In the genomic region with DNA sequence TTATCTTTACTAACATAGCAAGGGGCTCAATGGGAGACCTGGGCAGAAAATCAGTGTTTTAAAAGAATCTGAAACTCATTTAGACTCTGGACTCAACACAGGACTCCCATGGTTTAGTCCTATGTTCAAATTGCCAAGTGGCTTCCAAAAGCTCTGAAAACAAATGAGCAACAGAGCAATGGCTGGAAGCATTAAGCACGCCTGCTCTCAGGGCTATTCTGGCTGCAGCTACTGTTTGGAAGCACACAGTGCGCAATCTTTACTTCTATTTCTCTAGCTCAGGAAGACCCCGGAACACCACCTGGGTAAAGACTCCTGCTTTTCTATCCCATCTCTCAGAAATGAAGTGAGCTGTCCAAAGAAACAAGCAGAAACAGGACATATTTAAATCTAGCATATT, we compare ENCODE assay signal across 19 cellular contexts.
"Had no signal": no experiment of that assay in that cellular context is flagged by ENCODE, and none has a peak within 500 bp of the region (broad histone marks: within the 10 kb centered on the region; RNA-seq: fewer than 3 reads in every experiment).

No MANE protein-coding gene starts in this region.

- H3K27ac ChIP-seq: brain microvascular endothelial cell, epithelial cell of prostate, right lobe of liver, stomach, upper lobe of right lung, WERI-Rb-1 had no signal

- ATAC-seq: activated T-helper 17 cell treated with anti-CD3 and anti-CD28 coated beads, Interleukin-2, amount 50 U/mL, for 72 hours; effector memory CD8-positive, alpha-beta T cell; left cardiac atrium; natural killer cell; right lobe of liver; upper lobe of right lung had no signal

- H3K4me3 ChIP-seq: right lobe of liver, stomach, upper lobe of right lung had no signal

- H3K4me1 ChIP-seq: upper lobe of right lung had no signal

- H3K9me3 ChIP-seq: right lobe of liver, stomach, upper lobe of right lung had no signal

- H3K4me1 Mint-ChIP-seq: activated T-helper 17 cell treated with anti-CD3 and anti-CD28 coated beads, Interleukin-2, amount 50 U/mL, for 72 hours; central memory CD8-positive, alpha-beta T cell; natural killer cell had no signal

- H3K27me3 Mint-ChIP-seq: activated T-helper 17 cell treated with anti-CD3 and anti-CD28 coated beads, Interleukin-2, amount 50 U/mL, for 72 hours; central memory CD8-positive, alpha-beta T cell; effector memory CD8-positive, alpha-beta T cell had no signal

- H3K27me3 ChIP-seq: brain microvascular endothelial cell, right lobe of liver, stomach, upper lobe of right lung had no signal

- H3K9me3 Mint-ChIP-seq: activated T-helper 17 cell treated with anti-CD3 and anti-CD28 coated beads, Interleukin-2, amount 50 U/mL, for 72 hours; central memory CD8-positive, alpha-beta T cell; effector memory CD8-positive, alpha-beta T cell; natural killer cell had no signal

- H3K27ac Mint-ChIP-seq: activated T-helper 17 cell treated with anti-CD3 and anti-CD28 coated beads, Interleukin-2, amount 50 U/mL, for 72 hours; natural killer cell had no signal

- DNase-seq: activated CD4-positive, alpha-beta T cell treated with anti-CD3 and anti-CD28 coated beads, Interleukin-2, amount 50 U/mL, for 4 hours; activated naive CD4-positive, alpha-beta T cell; brain microvascular endothelial cell; cortex of kidney; effector memory CD8-positive, alpha-beta T cell; foreskin fibroblast; left cardiac atrium; natural killer cell; right lobe of liver; small intestine; stimulated activated CD4-positive, alpha-beta T cell treated with anti-CD3 and anti-CD28 coated beads, Interleukin-15, amount 100 ng/mL, for 24 hours; stimulated activated CD4-positive, alpha-beta T cell treated with anti-CD3 and anti-CD28 coated beads, Interleukin-4, amount 100 ng/mL, for 1 hour; stomach; T-helper 2 cell; upper lobe of right lung; WERI-Rb-1 had no signal

- H3K4me3 Mint-ChIP-seq: activated T-helper 17 cell treated with anti-CD3 and anti-CD28 coated beads, Interleukin-2, amount 50 U/mL, for 72 hours; central memory CD8-positive, alpha-beta T cell; effector memory CD8-positive, alpha-beta T cell; natural killer cell had no signal
